ENCODE assay signal across 8 cellular contexts in the genomic region with DNA sequence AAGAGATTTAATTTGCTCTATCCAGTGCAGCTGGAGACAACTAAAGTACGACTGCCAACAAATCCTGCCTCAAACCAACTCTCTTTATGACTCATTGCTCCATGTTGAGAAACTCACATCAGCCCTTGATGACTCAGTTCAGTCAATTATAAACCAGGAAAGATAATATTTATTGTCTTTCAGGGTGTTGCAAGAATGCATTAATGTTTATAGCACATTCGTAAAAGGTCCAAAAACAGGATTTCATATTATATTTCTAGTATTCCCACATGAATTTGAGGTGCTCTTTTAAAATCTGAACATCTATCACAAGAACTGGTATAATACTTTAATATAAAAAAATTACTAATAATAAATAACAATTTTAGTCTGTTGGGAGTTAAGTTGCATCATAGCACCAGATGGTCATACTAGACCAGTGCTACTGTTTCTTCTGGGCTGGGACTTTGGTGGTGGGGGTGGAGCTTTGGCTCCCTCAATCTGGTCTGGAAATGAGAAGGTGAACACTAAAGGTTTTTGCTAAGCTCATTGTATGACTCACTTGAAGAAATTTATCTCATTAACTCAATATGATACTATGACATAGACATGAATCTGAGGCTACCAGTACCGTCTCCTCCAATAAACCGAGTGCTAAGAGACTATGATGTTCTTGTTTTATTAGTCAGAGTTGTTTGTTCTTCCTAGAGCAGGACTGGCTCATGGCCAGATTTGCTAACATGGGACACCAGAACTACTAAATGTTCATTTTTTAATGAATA.
A peak's percentile ranks its signal among the peaks of the same experiment; 100 is the strongest.
DNase-seq lines count a peak whose midpoint lies in the region; ATAC-seq lines count a peak whose summit lies in the region.

No MANE protein-coding gene starts in this region.

- peak; percentile 88 for ATAC-seq in GM21381 (IDR thresholded peaks at IDR 0.05; ENCODE audit: unreplicated experiment)

- peak overlapping the region in 17 of 21 experiments; percentile 6 to 83 (median 64) for H3K27ac ChIP-seq in skin epidermis

- peak; percentile 97 for DNase-seq in DMS53 treated with DMSO at 0.1 percent for 48 hours (lab: John Stamatoyannopoulos, UW; ENCODE audit: unreplicated experiment)
- peak; percentile 66 for DNase-seq in HK-2 (ENCODE audit: unreplicated experiment)
- DNase-seq in SW480 (ENCODE audit: low spot score), result peak; percentile 95
- peak; percentile 98 for DNase-seq in fibroblast of the conjunctiva (ENCODE audit: low read depth)
- DNase-seq in OCI-M2 (lab: John Stamatoyannopoulos, UW; ENCODE audit: unreplicated experiment), result no peak
- DNase-seq in NCI-H2227 (lab: John Stamatoyannopoulos, UW; ENCODE audit: unreplicated experiment), result no peak

- H3K4me3 ChIP-seq in skin epidermis, result no peak overlapping the region

Comparison
In these comparisons a context has a peak if more than half of its experiments do, and no peak if none do; other contexts are left out.
1. DNase-seq: peak in DMS53 treated with DMSO at 0.1 percent for 48 hours (single experiment), HK-2 (single experiment), SW480 (single experiment) and fibroblast of the conjunctiva (single experiment); none in OCI-M2 (single experiment) and NCI-H2227 (single experiment).